13 cellular contexts compared by ENCODE assay signal in genomic region chr12:117360551-117361311, GRCh38.
A peak's percentile ranks its signal among the peaks of the same experiment; 100 is the strongest.
DNase-seq lines count a peak whose midpoint lies in the region; ATAC-seq lines count a peak whose summit lies in the region.
"Had no signal": no experiment of that assay in that cellular context is flagged by ENCODE, and none has a peak within 500 bp of the region (broad histone marks: within the 10 kb centered on the region; RNA-seq: fewer than 3 reads in every experiment).

No MANE protein-coding gene starts in this region.

- H3K4me3 ChIP-seq in skin epidermis = peak overlapping the region; percentile 23 to 53 (median 29)

- intact Hi-C loops in posterior cingulate gyrus (cut with DNase I) = loop anchor here (10.0 kb wide), 1 partner anchor 126 kb away; no protein-coding TSS in a partner anchor

- no peak for ATAC-seq in HG02759 (IDR thresholded peaks at IDR 0.05; ENCODE audit: unreplicated experiment)

- DNase-seq in DMS79 treated with DMSO at 0.1 percent for 48 hours (lab: John Stamatoyannopoulos, UW) = peak; percentile 33
- DNase-seq in DMS79 (lab: John Stamatoyannopoulos, UW) = no peak
- DNase-seq in astrocyte of the hippocampus (ENCODE audit: low read depth, low spot score) = peak; percentile 5
- DNase-seq in iPS-NIHi7 (ENCODE audit: extremely low spot score) = peak; percentile 64
- no peak for DNase-seq in activated CD8-positive, alpha-beta memory T cell treated with anti-CD3 and anti-CD28 coated beads for 24 hours
- no peak for DNase-seq in posterior cingulate gyrus
- DNase-seq: 8988T; activated B cell treated with CpG ODN at 0.5 μM for 24 hours; activated T-cell treated with anti-CD3 and anti-CD28 coated beads, Interleukin-2, amount 50 U/mL, for 1 hour; SIG-M5; stimulated activated CD4-positive, alpha-beta T cell treated with anti-CD3 and anti-CD28 coated beads, Interleukin-4, amount 100 ng/mL, for 1 hour had no signal

- H3K27ac ChIP-seq in skin epidermis = peak overlapping the region in 8 of 21 experiments; percentile 1 to 82 (median 17)

Comparison
In these comparisons a context has a peak if more than half of its experiments do, and no peak if none do; other contexts are left out.
1. DNase-seq: peak in DMS79 treated with DMSO at 0.1 percent for 48 hours (single experiment), astrocyte of the hippocampus (single experiment) and iPS-NIHi7 (single experiment); none in DMS79 (single experiment), activated CD8-positive, alpha-beta memory T cell treated with anti-CD3 and anti-CD28 coated beads for 24 hours (single experiment) and posterior cingulate gyrus (0 of 10).